ENCODE assay signal across 1 cellular context in the genomic region with DNA sequence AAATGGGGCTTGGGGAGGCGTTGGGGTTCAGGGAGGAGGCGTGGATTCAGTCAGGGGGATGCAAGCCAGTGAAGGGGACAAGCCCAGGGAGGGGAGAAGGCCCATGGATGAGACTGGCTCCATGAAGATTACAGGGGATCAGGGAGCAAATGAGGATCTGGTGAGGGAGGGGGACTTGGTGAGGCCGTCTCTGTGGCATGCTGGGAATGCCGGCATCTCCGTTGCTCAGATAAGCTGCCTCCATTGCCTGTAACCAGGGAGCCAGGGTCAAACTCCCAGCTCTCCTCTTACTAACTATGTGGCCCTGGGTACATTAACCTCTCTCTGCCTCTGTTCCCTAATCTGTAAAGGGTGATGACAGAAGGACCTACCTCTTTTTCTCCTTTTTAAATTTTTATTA.
TF ChIP-seq lines count a peak whose summit lies in the region.

No MANE protein-coding gene starts in this region.

TF ChIP-seq in HEK293T, 16 proteins besides CTCF, POLR2A, EP300 and RAD21:
- TF ChIP-seq ELF4 (IDR thresholded peaks at IDR 0.05) (no peak), FOXK2 (IDR thresholded peaks at IDR 0.05) (no peak), BHLHE40 (IDR thresholded peaks at IDR 0.05; ENCODE audit: borderline replicate concordance) (no peak), FOXM1 (IDR thresholded peaks at IDR 0.05; ENCODE audit: borderline replicate concordance) (no peak), SUZ12 (IDR thresholded peaks at IDR 0.05) (no peak), FOXA1 (IDR thresholded peaks at IDR 0.05) (no peak), L3MBTL2 (conservative IDR thresholded peaks at IDR 0.05) (no peak), CTBP1 (IDR thresholded peaks at IDR 0.05; ENCODE audit: borderline replicate concordance) (no peak), ZNF384 (IDR thresholded peaks at IDR 0.05) (no peak), ARNT (IDR thresholded peaks at IDR 0.05) (no peak)
